ENCODE assay signal across 10 cellular contexts in genomic region chr6:5671162-5671561, GRCh38.
DNase-seq lines count a peak whose midpoint lies in the region; ATAC-seq and TF ChIP-seq lines count a peak whose summit lies in the region.
"Had no signal": no experiment of that assay in that cellular context is flagged by ENCODE, and none has a peak within 500 bp of the region (broad histone marks: within the 10 kb centered on the region; RNA-seq: fewer than 3 reads in every experiment).

No MANE protein-coding gene starts in this region.

- H3K4me1 ChIP-seq in body of pancreas = no peaks in the 10 kb centered on the region
- peaks cover 0 to 45% of the 10 kb centered on the region in 2 donors for H3K4me1 ChIP-seq in naive thymus-derived CD4-positive, alpha-beta T cell (ENCODE audit: control insufficient read depth in 2 of 2, insufficient read depth in 2 of 2, low read length in 2 of 2)

- TF ChIP-seq POLR2A in body of pancreas (IDR thresholded peaks at IDR 0.05) = peak in 1 of 3 donors; percentile 7

- no peaks in the 10 kb centered on the region for H3K27me3 ChIP-seq in body of pancreas
- no peaks in the 10 kb centered on the region for H3K27me3 ChIP-seq in naive thymus-derived CD4-positive, alpha-beta T cell (ENCODE audit: control insufficient read depth in 2 of 2, insufficient read depth in 2 of 2, low read length in 2 of 2)
- H3K27me3 ChIP-seq: tibial nerve had no signal

- no peak for TF ChIP-seq CTCF in body of pancreas (IDR thresholded peaks at IDR 0.05)

- POLR2A ChIA-PET in naive thymus-derived CD4-positive, alpha-beta T cell (lab: Charles Lee) = interaction anchor here (0.6 to 1.5 kb wide), 5 partner anchors 10 to 135 kb away, joined by 3 to 4 read pairs (median 3); no protein-coding TSS in a partner anchor

- no peak overlapping the region for H3K4me3 ChIP-seq in body of pancreas
- H3K4me3 ChIP-seq in naive thymus-derived CD4-positive, alpha-beta T cell (ENCODE audit: low read length) = no peak overlapping the region
- H3K4me3 ChIP-seq: tibial nerve had no signal

- H3K36me3 ChIP-seq in body of pancreas (replicated peaks in 1 of 2; ENCODE audit: insufficient read depth in 1 of 2, low read depth in 2 of 2) = no peaks in the 10 kb centered on the region
- H3K36me3 ChIP-seq in naive thymus-derived CD4-positive, alpha-beta T cell (ENCODE audit: control insufficient read depth in 2 of 3, insufficient read depth in 3 of 3, low read length in 3 of 3) = no peaks in the 10 kb centered on the region
- H3K36me3 ChIP-seq: tibial nerve had no signal

- CTCF ChIA-PET in naive thymus-derived CD4-positive, alpha-beta T cell (lab: Charles Lee) = interaction anchor here (0.8 to 2.7 kb wide), 6 partner anchors 9 to 202 kb away, joined by 3 to 11 read pairs (median 3); no protein-coding TSS in a partner anchor

- H3K27ac ChIP-seq in body of pancreas = peak overlapping the region in 1 of 4 donors; percentile 55
- H3K27ac ChIP-seq in naive thymus-derived CD4-positive, alpha-beta T cell (ENCODE audit: low read depth, low read length) = no peak overlapping the region
- H3K27ac ChIP-seq: tibial nerve had no signal

- ATAC-seq in body of pancreas (peak; percentile 45), GM18502 (IDR thresholded peaks at IDR 0.05; ENCODE audit: poor library complexity, unreplicated experiment) (no peak), GM21529 (IDR thresholded peaks at IDR 0.05; ENCODE audit: unreplicated experiment) (no peak), GM21717 (IDR thresholded peaks at IDR 0.05; ENCODE audit: unreplicated experiment) (no peak)
- peak; percentile 88 for ATAC-seq in naive thymus-derived CD4-positive, alpha-beta T cell
- ATAC-seq: Panc1 had no signal

- 56 to 65% methylated on average over 5 of the region's 5 CpGs for WGBS in body of pancreas, 2 donors

- H3K9me3 Mint-ChIP-seq in naive thymus-derived CD4-positive, alpha-beta T cell = no peaks in the 10 kb centered on the region

- intact Hi-C loops in body of pancreas (cut with DNase I) = no loop called here
- intact Hi-C loops in naive thymus-derived CD4-positive, alpha-beta T cell (cut with micrococcal nuclease) = loop anchor here in 1 of 2 donors (1.0 kb wide), 1 partner anchor 200 kb away; no protein-coding TSS in a partner anchor

- H3K27me3 Mint-ChIP-seq in naive thymus-derived CD4-positive, alpha-beta T cell = no peaks in the 10 kb centered on the region

- H3K4me3 Mint-ChIP-seq in naive thymus-derived CD4-positive, alpha-beta T cell = peak overlapping the region; percentile 23 to 82 (median 64)

- peaks cover 27 to 84% (median 74%) of the 10 kb centered on the region in 7 donors for H3K4me1 Mint-ChIP-seq in naive thymus-derived CD4-positive, alpha-beta T cell

- H3K9me3 ChIP-seq in body of pancreas = no peaks in the 10 kb centered on the region
- no peaks in the 10 kb centered on the region for H3K9me3 ChIP-seq in naive thymus-derived CD4-positive, alpha-beta T cell (ENCODE audit: control insufficient read depth in 2 of 3, low read length in 3 of 3)
- H3K9me3 ChIP-seq: tibial nerve had no signal

- H3K36me3 Mint-ChIP-seq in naive thymus-derived CD4-positive, alpha-beta T cell = peaks cover 0 to 12% (median 9%) of the 10 kb centered on the region in 5 donors

- H3K27ac Mint-ChIP-seq in naive thymus-derived CD4-positive, alpha-beta T cell = peak overlapping the region; percentile 43 to 90 (median 72)

- DNase-seq in NCI-H187 treated with DMSO at 0.1 percent for 48 hours (lab: John Stamatoyannopoulos, UW) (peak; percentile 9), NCI-H187 (lab: John Stamatoyannopoulos, UW) (no peak), NCI-H2029 treated with DMSO at 0.1 percent for 48 hours (lab: John Stamatoyannopoulos, UW) (peak; percentile 90), body of pancreas (peak in 1 of 4 donors; percentile 54)
- DNase-seq in naive thymus-derived CD4-positive, alpha-beta T cell = peak in 5 of 9 donors; percentile 32 to 49 (median 43)

Comparison
In these comparisons a context has a peak if more than half of its experiments do, and no peak if none do; other contexts are left out.
1. DNase-seq: peak in NCI-H187 treated with DMSO at 0.1 percent for 48 hours (single experiment), NCI-H2029 treated with DMSO at 0.1 percent for 48 hours (single experiment) and naive thymus-derived CD4-positive, alpha-beta T cell (5 of 9); none in NCI-H187 (0 of 2).
2. ATAC-seq: peak in body of pancreas (single experiment) and naive thymus-derived CD4-positive, alpha-beta T cell (single experiment); none in GM18502 (single experiment), GM21529 (single experiment) and GM21717 (single experiment).